4 cellular contexts compared by ENCODE assay signal in genomic region chr11:29975580-29975979, GRCh38. TPM values are rescaled to one million over a fixed set of nuclear protein-coding genes. Genes with fewer than 3 reads are reported as not detected.
"Had no signal": no experiment of that assay in that cellular context is flagged by ENCODE, and none has a peak within 500 bp of the region (broad histone marks: within the 10 kb centered on the region; RNA-seq: fewer than 3 reads in every experiment).

No MANE protein-coding gene starts in this region.

RNA-seq across cellular contexts. Expression of gene KCNA4, which starts 41.2 kb away (rescaled TPM):
- total RNA-seq: LHCN-M2, M059J, MCF 10A, NCI-H460 had no signal
